Comparison of ENCODE assay signal across 8 cellular contexts in genomic region chr11:129280027-129280811, GRCh38.
DNase-seq lines count a peak whose midpoint lies in the region; ATAC-seq lines count a peak whose summit lies in the region.

No MANE protein-coding gene starts in this region.

- no peaks in the 10 kb centered on the region for H3K36me3 ChIP-seq in CD4-positive, CD25-positive, alpha-beta regulatory T cell (ENCODE audit: control insufficient read depth, insufficient read depth, low read length)
- H3K36me3 ChIP-seq in aorta (ENCODE audit: control insufficient read depth in 1 of 2, insufficient read depth in 2 of 2, low read length in 1 of 2), result no peaks in the 10 kb centered on the region

- H3K9me3 ChIP-seq in CD4-positive, CD25-positive, alpha-beta regulatory T cell (ENCODE audit: control insufficient read depth in 2 of 2, low read length in 2 of 2), result no peaks in the 10 kb centered on the region
- no peaks in the 10 kb centered on the region for H3K9me3 ChIP-seq in aorta (ENCODE audit: control insufficient read depth, low read length)

- H3K4me3 Mint-ChIP-seq in CD4-positive, CD25-positive, alpha-beta regulatory T cell, result peak overlapping the region; percentile 61 to 87 (median 77)
- H3K4me3 Mint-ChIP-seq in activated T-helper 1 cell treated with anti-CD3 and anti-CD28 coated beads, Interleukin-12 subunit alpha, Interleukin-12 subunit beta, Interleukin-2, Interleukin-4 antibody, amounts not matched to agents 30 ng/mL and 10 ng/mL and 1 ng/mL, durations not matched to agents 14 hours and 24 hours and 36 hours, result peak overlapping the region; percentile 79

- intact Hi-C loops in activated T-helper 1 cell treated with anti-CD3 and anti-CD28 coated beads, Interleukin-12 subunit alpha, Interleukin-12 subunit beta, Interleukin-2, Interleukin-4 antibody, amounts not matched to agents 30 ng/mL and 10 ng/mL and 1 ng/mL, durations not matched to agents 14 hours and 24 hours and 36 hours (cut with micrococcal nuclease), result loop anchor here (2.0 to 10.0 kb wide), 5 partner anchors 163 to 1245 kb away; partner anchors contain the start of gene PRDM10
- intact Hi-C loops in aorta (cut with DNase I), result no loop called here

- peaks cover 0 to 22% (median 7%) of the 10 kb centered on the region in 4 donors for H3K4me1 Mint-ChIP-seq in CD4-positive, CD25-positive, alpha-beta regulatory T cell
- H3K4me1 Mint-ChIP-seq in activated T-helper 1 cell treated with anti-CD3 and anti-CD28 coated beads, Interleukin-12 subunit alpha, Interleukin-12 subunit beta, Interleukin-2, Interleukin-4 antibody, amounts not matched to agents 30 ng/mL and 10 ng/mL and 1 ng/mL, durations not matched to agents 14 hours and 24 hours and 36 hours (ENCODE audit: low read depth), result peaks cover 40% of the 10 kb centered on the region

- peak in 1 of 3 donors; percentile 15 for DNase-seq in CD4-positive, CD25-positive, alpha-beta regulatory T cell
- peak; percentile 37 to 40 for DNase-seq in Kasumi-1 (lab: John Stamatoyannopoulos, UW)
- no peak for DNase-seq in activated T-helper 1 cell treated with anti-CD3 and anti-CD28 coated beads, Interleukin-12 subunit alpha, Interleukin-12 subunit beta, Interleukin-2, Interleukin-4 antibody, amounts not matched to agents 30 ng/mL and 10 ng/mL and 1 ng/mL, durations not matched to agents 14 hours and 24 hours and 36 hours (ENCODE audit: low spot score)
- peak; percentile 44 for DNase-seq in stimulated activated CD4-positive, alpha-beta T cell treated with anti-CD3 and anti-CD28 coated beads, Interleukin-1b, Interleukin-23, amount 100 ng/mL, for 48 hours
- no peak for DNase-seq in aorta
- DNase-seq in NCI-H446 treated with DMSO at 0.1 percent for 48 hours (lab: John Stamatoyannopoulos, UW), result no peak

- H3K36me3 Mint-ChIP-seq in CD4-positive, CD25-positive, alpha-beta regulatory T cell, result no peaks in the 10 kb centered on the region
- H3K36me3 Mint-ChIP-seq in activated T-helper 1 cell treated with anti-CD3 and anti-CD28 coated beads, Interleukin-12 subunit alpha, Interleukin-12 subunit beta, Interleukin-2, Interleukin-4 antibody, amounts not matched to agents 30 ng/mL and 10 ng/mL and 1 ng/mL, durations not matched to agents 14 hours and 24 hours and 36 hours (ENCODE audit: low read depth), result no peaks in the 10 kb centered on the region

- 55 to 56% methylated on average over 16 of the region's 16 CpGs for WGBS in aorta, 2 donors

- ATAC-seq in CD4-positive, CD25-positive, alpha-beta regulatory T cell (ENCODE audit: low read depth in 2 of 2), result no peak
- no peak for ATAC-seq in aorta (ENCODE audit: low FRiP score)
- no peak for ATAC-seq in GM21390 (IDR thresholded peaks at IDR 0.05; ENCODE audit: unreplicated experiment)

- H3K4me3 ChIP-seq in CD4-positive, CD25-positive, alpha-beta regulatory T cell (ENCODE audit: low read depth, low read length), result no peak overlapping the region
- H3K4me3 ChIP-seq in iPS-11a (ENCODE audit: low read depth, low read length) (peak overlapping the region; percentile 47), aorta (ENCODE audit: low read length in 2 of 2) (peak overlapping the region in 1 of 2 donors; percentile 92)

- H3K27me3 Mint-ChIP-seq in CD4-positive, CD25-positive, alpha-beta regulatory T cell, result peaks cover 61% of the 10 kb centered on the region
- H3K27me3 Mint-ChIP-seq in activated T-helper 1 cell treated with anti-CD3 and anti-CD28 coated beads, Interleukin-12 subunit alpha, Interleukin-12 subunit beta, Interleukin-2, Interleukin-4 antibody, amounts not matched to agents 30 ng/mL and 10 ng/mL and 1 ng/mL, durations not matched to agents 14 hours and 24 hours and 36 hours (ENCODE audit: insufficient read depth), result peaks cover 28% of the 10 kb centered on the region

- H3K27ac Mint-ChIP-seq in CD4-positive, CD25-positive, alpha-beta regulatory T cell, result peak overlapping the region in 1 of 3 donors; percentile 12
- peak overlapping the region; percentile 81 for H3K27ac Mint-ChIP-seq in activated T-helper 1 cell treated with anti-CD3 and anti-CD28 coated beads, Interleukin-12 subunit alpha, Interleukin-12 subunit beta, Interleukin-2, Interleukin-4 antibody, amounts not matched to agents 30 ng/mL and 10 ng/mL and 1 ng/mL, durations not matched to agents 14 hours and 24 hours and 36 hours

- H3K27me3 ChIP-seq in CD4-positive, CD25-positive, alpha-beta regulatory T cell (ENCODE audit: control insufficient read depth, insufficient read depth, low read length), result peaks cover 21% of the 10 kb centered on the region
- H3K27me3 ChIP-seq in aorta (ENCODE audit: control insufficient read depth in 1 of 2, insufficient read depth in 2 of 2, low read length in 1 of 2), result no peaks in the 10 kb centered on the region

- H3K9me3 Mint-ChIP-seq in CD4-positive, CD25-positive, alpha-beta regulatory T cell, result peaks cover 0 to 4% (median 0%) of the 10 kb centered on the region in 7 donors
- H3K9me3 Mint-ChIP-seq in activated T-helper 1 cell treated with anti-CD3 and anti-CD28 coated beads, Interleukin-12 subunit alpha, Interleukin-12 subunit beta, Interleukin-2, Interleukin-4 antibody, amounts not matched to agents 30 ng/mL and 10 ng/mL and 1 ng/mL, durations not matched to agents 14 hours and 24 hours and 36 hours, result no peaks in the 10 kb centered on the region

- H3K27ac ChIP-seq in CD4-positive, CD25-positive, alpha-beta regulatory T cell (ENCODE audit: insufficient read depth, low read length, poor library complexity, severe bottlenecking), result no peak overlapping the region
- no peak overlapping the region for H3K27ac ChIP-seq in aorta (ENCODE audit: low read depth in 1 of 2, low read length in 2 of 2)

- H3K4me1 ChIP-seq in CD4-positive, CD25-positive, alpha-beta regulatory T cell (ENCODE audit: control insufficient read depth, insufficient read depth, low read length, poor library complexity, severe bottlenecking), result peaks cover 12% of the 10 kb centered on the region
- no peaks in the 10 kb centered on the region for H3K4me1 ChIP-seq in aorta (ENCODE audit: control insufficient read depth in 1 of 2, insufficient read depth in 2 of 2, low read length in 2 of 2)

Comparison
In these comparisons a context has a peak if more than half of its experiments do, and no peak if none do; other contexts are left out.
1. DNase-seq: peak in Kasumi-1 (2 of 2) and stimulated activated CD4-positive, alpha-beta T cell treated with anti-CD3 and anti-CD28 coated beads, Interleukin-1b, Interleukin-23, amount 100 ng/mL, for 48 hours (single experiment); none in activated T-helper 1 cell treated with anti-CD3 and anti-CD28 coated beads, Interleukin-12 subunit alpha, Interleukin-12 subunit beta, Interleukin-2, Interleukin-4 antibody, amounts not matched to agents 30 ng/mL and 10 ng/mL and 1 ng/mL, durations not matched to agents 14 hours and 24 hours and 36 hours (single experiment), aorta (0 of 2) and NCI-H446 treated with DMSO at 0.1 percent for 48 hours (single experiment).